In genomic region chrX:48960291-48960690, GRCh38 we compare ENCODE assay signal across 12 cellular contexts. TPM values are rescaled to one million over a fixed set of nuclear protein-coding genes. Genes with fewer than 3 reads are reported as not detected.
DNase-seq lines count a peak whose midpoint lies in the region; ATAC-seq and TF ChIP-seq lines count a peak whose summit lies in the region.
"Had no signal": no experiment of that assay in that cellular context is flagged by ENCODE, and none has a peak within 500 bp of the region (broad histone marks: within the 10 kb centered on the region; RNA-seq: fewer than 3 reads in every experiment).

No MANE protein-coding gene starts in this region.

- H3K9me3 Mint-ChIP-seq in activated B cell treated with CpG ODN at 0.5 μM for 24 hours (no peaks in the 10 kb centered on the region), glutamatergic neuron (ENCODE audit: unreplicated experiment) (peaks cover 6% of the 10 kb centered on the region)
- H3K9me3 Mint-ChIP-seq: stimulated activated naive CD8-positive, alpha-beta T cell treated with anti-CD3 and anti-CD28 coated beads, Interleukin-15, Interleukin-2, amounts not matched to agents 100 ng/mL and 50 ng/mL, for 24 hours had no signal

- H3K27me3 ChIP-seq in left ventricle myocardium inferior (ENCODE audit: low read depth), result no peaks in the 10 kb centered on the region

- H3K9me3 ChIP-seq in left ventricle myocardium inferior (replicated peaks), result no peaks in the 10 kb centered on the region
- H3K9me3 ChIP-seq: mucosa of descending colon had no signal

- no peaks in the 10 kb centered on the region for H3K27me3 Mint-ChIP-seq in activated B cell treated with CpG ODN at 0.5 μM for 24 hours
- peaks cover 8% of the 10 kb centered on the region for H3K27me3 Mint-ChIP-seq in glutamatergic neuron (ENCODE audit: unreplicated experiment)
- H3K27me3 Mint-ChIP-seq: stimulated activated naive CD8-positive, alpha-beta T cell treated with anti-CD3 and anti-CD28 coated beads, Interleukin-15, Interleukin-2, amounts not matched to agents 100 ng/mL and 50 ng/mL, for 24 hours had no signal

- H3K4me1 ChIP-seq in left ventricle myocardium inferior, result peaks cover 25% of the 10 kb centered on the region

- CTCF ChIA-PET in activated B cell treated with CpG ODN at 0.5 μM for 24 hours (lab: Charles Lee), result interaction anchor here (1.4 kb wide), 1 partner anchor 11 kb away, joined by 3 read pairs; the partner anchor contains the start of gene KCND1

- H3K4me3 Mint-ChIP-seq in activated B cell treated with CpG ODN at 0.5 μM for 24 hours (peak overlapping the region; percentile 66), glutamatergic neuron (ENCODE audit: unreplicated experiment) (peak overlapping the region; percentile 58)
- H3K4me3 Mint-ChIP-seq: stimulated activated naive CD8-positive, alpha-beta T cell treated with anti-CD3 and anti-CD28 coated beads, Interleukin-15, Interleukin-2, amounts not matched to agents 100 ng/mL and 50 ng/mL, for 24 hours had no signal

- ATAC-seq in left cardiac atrium (no peak), activated B cell treated with CpG ODN at 0.5 μM for 24 hours (ENCODE audit: low read depth) (no peak)
- ATAC-seq: mucosa of descending colon had no signal

- H3K36me3 ChIP-seq in left ventricle myocardium inferior, result no peaks in the 10 kb centered on the region

- H3K4me1 Mint-ChIP-seq in activated B cell treated with CpG ODN at 0.5 μM for 24 hours, result peaks cover 53% of the 10 kb centered on the region
- peaks cover 7% of the 10 kb centered on the region for H3K4me1 Mint-ChIP-seq in glutamatergic neuron (ENCODE audit: low read depth, unreplicated experiment)

- no peak overlapping the region for H3K4me3 ChIP-seq in left ventricle myocardium inferior
- H3K4me3 ChIP-seq: mucosa of descending colon had no signal

- H3K27ac Mint-ChIP-seq in activated B cell treated with CpG ODN at 0.5 μM for 24 hours, result peak overlapping the region; percentile 74
- peak overlapping the region; percentile 78 for H3K27ac Mint-ChIP-seq in glutamatergic neuron (ENCODE audit: unreplicated experiment)
- H3K27ac Mint-ChIP-seq: stimulated activated naive CD8-positive, alpha-beta T cell treated with anti-CD3 and anti-CD28 coated beads, Interleukin-15, Interleukin-2, amounts not matched to agents 100 ng/mL and 50 ng/mL, for 24 hours had no signal

- intact Hi-C loops in left ventricle myocardium inferior (cut with micrococcal nuclease) (no loop called here), left cardiac atrium (cut with DNase I) (no loop called here), activated B cell treated with CpG ODN at 0.5 μM for 24 hours (cut with micrococcal nuclease) (no loop called here)

- peaks cover 13% of the 10 kb centered on the region for H3K36me3 Mint-ChIP-seq in activated B cell treated with CpG ODN at 0.5 μM for 24 hours (ENCODE audit: low read depth)
- no peaks in the 10 kb centered on the region for H3K36me3 Mint-ChIP-seq in glutamatergic neuron (ENCODE audit: unreplicated experiment)

- POLR2A ChIA-PET in activated B cell treated with CpG ODN at 0.5 μM for 24 hours (lab: Charles Lee), result no interaction called here

- TF ChIP-seq CTCF in left ventricle myocardium inferior (IDR thresholded peaks at IDR 0.05; ENCODE audit: borderline replicate concordance), result no peak
- no peak for TF ChIP-seq CTCF in activated B cell treated with CpG ODN at 0.5 μM for 24 hours (IDR thresholded peaks at IDR 0.05)
- TF ChIP-seq CTCF in glutamatergic neuron (IDR thresholded peaks at IDR 0.05; ENCODE audit: partially characterized antibody, unreplicated experiment), result no peak

- H3K27ac ChIP-seq in left ventricle myocardium inferior (replicated peaks), result peak overlapping the region; percentile 33

- no peak for DNase-seq in left ventricle myocardium inferior
- DNase-seq in left cardiac atrium, result no peak
- DNase-seq in activated B cell treated with CpG ODN at 0.5 μM for 24 hours, result no peak
- DNase-seq in glutamatergic neuron, result no peak
- no peak for DNase-seq in NCI-H1105 treated with DMSO at 0.1 percent for 48 hours (lab: John Stamatoyannopoulos, UW)
- no peak for DNase-seq in UCSD-AML1 (lab: John Stamatoyannopoulos, UW; ENCODE audit: unreplicated experiment)
- no peak for DNase-seq in NCI-H526 treated with DMSO at 0.1 percent for 48 hours (lab: John Stamatoyannopoulos, UW)
- no peak for DNase-seq in activated CD8-positive, alpha-beta memory T cell treated with anti-CD3 and anti-CD28 coated beads for 24 hours
- DNase-seq: mucosa of descending colon; NCI-H2171 treated with DMSO at 0.1 percent for 48 hours; stimulated activated CD4-positive, alpha-beta T cell treated with anti-CD3 and anti-CD28 coated beads, Interleukin-4, amount 100 ng/mL, for 1 hour had no signal

RNA-seq across cellular contexts. Expression of gene OTUD5, which starts 2.9 kb away (rescaled TPM):
- total RNA-seq in left ventricle myocardium inferior (21.2 TPM), left cardiac atrium (10 to 100 TPM; 19.0 to 27.0 TPM), activated B cell treated with CpG ODN at 0.5 μM for 24 hours (76.0 and 78.1 TPM in 2 replicates), glutamatergic neuron (ENCODE audit: unreplicated experiment) (68.3 TPM)

RNA-seq across cellular contexts. Expression of gene KCND1, which starts 11.4 kb away (rescaled TPM):
- total RNA-seq in left ventricle myocardium inferior (0.30 TPM), left cardiac atrium (1 to 10 TPM in 1 of 2 donors, under 1 TPM in 1; 0.99 to 1.4 TPM), activated B cell treated with CpG ODN at 0.5 μM for 24 hours (0.66 and 1.8 TPM in 2 replicates), glutamatergic neuron (ENCODE audit: unreplicated experiment) (7.2 TPM)

RNA-seq across cellular contexts. Expression of gene PIM2, which starts 41.5 kb away (rescaled TPM):
- total RNA-seq in left ventricle myocardium inferior, result 3.3 TPM
- total RNA-seq in left cardiac atrium, result 1 to 10 TPM; 4.0 to 5.5 TPM
- 321 and 351 TPM in 2 replicates for total RNA-seq in activated B cell treated with CpG ODN at 0.5 μM for 24 hours
- 16.5 TPM for total RNA-seq in glutamatergic neuron (ENCODE audit: unreplicated experiment)

RNA-seq across cellular contexts. Expression of gene GRIPAP1, which starts 41.8 kb away (rescaled TPM):
- total RNA-seq in left ventricle myocardium inferior, result 20.7 TPM
- total RNA-seq in left cardiac atrium, result 10 to 100 TPM; 23.7 to 25.4 TPM
- total RNA-seq in activated B cell treated with CpG ODN at 0.5 μM for 24 hours, result 97.3 and 117 TPM in 2 replicates
- 129 TPM for total RNA-seq in glutamatergic neuron (ENCODE audit: unreplicated experiment)

RNA-seq across cellular contexts. Expression of gene SLC35A2, which starts 48.8 kb away (rescaled TPM):
- total RNA-seq in left ventricle myocardium inferior (10.4 TPM), left cardiac atrium (10 to 100 TPM; 13.8 to 17.4 TPM), activated B cell treated with CpG ODN at 0.5 μM for 24 hours (17.3 and 18.4 TPM in 2 replicates), glutamatergic neuron (ENCODE audit: unreplicated experiment) (22.1 TPM)

Comparison
In these comparisons a context has a peak if more than half of its experiments do, and no peak if none do; other contexts are left out.
1. RNA of gene PIM2, which starts 41.5 kb away (total RNA-seq): 321 to 351 TPM in activated B cell treated with CpG ODN at 0.5 μM for 24 hours; 16.5 TPM in glutamatergic neuron (single experiment), 4.0 to 5.5 TPM in left cardiac atrium and 3.3 TPM in left ventricle myocardium inferior (single experiment); every median in the first group is over 10 times any median in the second.